1 cellular context compared by ENCODE assay signal in the genomic region with DNA sequence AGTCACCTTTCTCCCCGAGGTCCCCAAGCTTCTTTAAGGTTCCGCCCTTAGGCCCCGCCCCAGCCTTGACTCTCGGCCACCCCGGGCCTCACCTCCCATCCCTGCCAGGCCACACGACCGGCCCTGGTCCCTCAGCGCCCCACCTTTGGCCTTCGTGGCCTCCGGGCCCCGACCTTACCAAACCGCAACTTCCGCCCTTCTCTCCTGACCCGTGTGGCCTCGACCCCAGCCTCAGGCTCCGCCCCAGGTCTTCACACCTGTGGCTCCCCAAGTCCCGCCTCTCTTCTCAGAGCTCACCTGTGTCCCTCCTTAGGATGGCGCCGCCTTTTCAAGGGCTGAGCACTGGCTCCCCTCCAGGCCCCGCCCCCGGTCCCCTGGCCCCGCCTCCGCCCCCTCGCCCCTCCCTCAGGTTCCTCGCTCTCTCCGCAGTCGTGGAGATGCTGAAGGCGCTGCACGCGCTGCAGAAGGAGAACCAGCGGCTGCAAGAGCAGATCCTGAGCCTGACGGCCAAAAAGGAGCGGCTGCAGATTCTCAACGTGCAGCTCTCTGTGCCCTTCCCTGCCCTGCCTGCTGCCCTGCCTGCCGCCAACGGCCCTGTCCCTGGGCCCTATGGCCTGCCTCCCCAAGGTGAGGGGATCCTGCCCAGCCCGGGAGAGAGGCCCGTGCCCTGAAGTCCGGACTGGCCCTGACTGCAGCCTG.
TF ChIP-seq lines count a peak whose summit lies in the region.

No MANE protein-coding gene starts in this region.

TF ChIP-seq in HCT116, 20 proteins besides CTCF, POLR2A, EP300 and RAD21 (continued from another document):
- TF ChIP-seq EZH2phosphoT487 (IDR thresholded peaks at IDR 0.05; ENCODE audit: borderline replicate concordance), result no peak
- no peak for TF ChIP-seq SIN3A (IDR thresholded peaks at IDR 0.05; ENCODE audit: low read depth)
- TF ChIP-seq TCF7L2 (IDR thresholded peaks at IDR 0.05; ENCODE audit: borderline replicate concordance, extremely low read depth, insufficient read depth, insufficient read length), result no peak
- TF ChIP-seq ELF1 (IDR thresholded peaks at IDR 0.05; ENCODE audit: borderline replicate concordance, low read depth), result no peak
- TF ChIP-seq EZH2 (IDR thresholded peaks at IDR 0.05), result no peak
- no peak for TF ChIP-seq YY1 (IDR thresholded peaks at IDR 0.05; ENCODE audit: extremely low read depth, insufficient replicate concordance, low read depth, low read length)
- TF ChIP-seq, protein P1, sequence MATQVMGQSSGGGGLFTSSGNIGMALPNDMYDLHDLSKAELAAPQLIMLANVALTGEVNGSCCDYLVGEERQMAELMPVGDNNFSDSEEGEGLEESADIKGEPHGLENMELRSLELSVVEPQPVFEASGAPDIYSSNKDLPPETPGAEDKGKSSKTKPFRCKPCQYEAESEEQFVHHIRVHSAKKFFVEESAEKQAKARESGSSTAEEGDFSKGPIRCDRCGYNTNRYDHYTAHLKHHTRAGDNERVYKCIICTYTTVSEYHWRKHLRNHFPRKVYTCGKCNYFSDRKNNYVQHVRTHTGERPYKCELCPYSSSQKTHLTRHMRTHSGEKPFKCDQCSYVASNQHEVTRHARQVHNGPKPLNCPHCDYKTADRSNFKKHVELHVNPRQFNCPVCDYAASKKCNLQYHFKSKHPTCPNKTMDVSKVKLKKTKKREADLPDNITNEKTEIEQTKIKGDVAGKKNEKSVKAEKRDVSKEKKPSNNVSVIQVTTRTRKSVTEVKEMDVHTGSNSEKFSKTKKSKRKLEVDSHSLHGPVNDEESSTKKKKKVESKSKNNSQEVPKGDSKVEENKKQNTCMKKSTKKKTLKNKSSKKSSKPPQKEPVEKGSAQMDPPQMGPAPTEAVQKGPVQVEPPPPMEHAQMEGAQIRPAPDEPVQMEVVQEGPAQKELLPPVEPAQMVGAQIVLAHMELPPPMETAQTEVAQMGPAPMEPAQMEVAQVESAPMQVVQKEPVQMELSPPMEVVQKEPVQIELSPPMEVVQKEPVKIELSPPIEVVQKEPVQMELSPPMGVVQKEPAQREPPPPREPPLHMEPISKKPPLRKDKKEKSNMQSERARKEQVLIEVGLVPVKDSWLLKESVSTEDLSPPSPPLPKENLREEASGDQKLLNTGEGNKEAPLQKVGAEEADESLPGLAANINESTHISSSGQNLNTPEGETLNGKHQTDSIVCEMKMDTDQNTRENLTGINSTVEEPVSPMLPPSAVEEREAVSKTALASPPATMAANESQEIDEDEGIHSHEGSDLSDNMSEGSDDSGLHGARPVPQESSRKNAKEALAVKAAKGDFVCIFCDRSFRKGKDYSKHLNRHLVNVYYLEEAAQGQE (IDR thresholded peaks at IDR 0.05; ENCODE audit: low read depth), result no peak
